In genomic region chr16:3023415-3023668, GRCh38 we compare ENCODE assay signal across 8 cellular contexts.
A peak's percentile ranks its signal among the peaks of the same experiment; 100 is the strongest.
DNase-seq lines count a peak whose midpoint lies in the region; ATAC-seq, FAIRE-seq and TF ChIP-seq lines count a peak whose summit lies in the region.

No MANE protein-coding gene starts in this region.

- no peak for TF ChIP-seq CTCF in RWPE2 (IDR thresholded peaks at IDR 0.05; ENCODE audit: poor library complexity, severe bottlenecking)

- H3K4me1 ChIP-seq in RWPE2 (ENCODE audit: insufficient read depth, poor library complexity, severe bottlenecking) = peaks cover 10% of the 10 kb centered on the region
- peaks cover 37 to 38% of the 10 kb centered on the region in 2 donors for H3K4me1 ChIP-seq in mucosa of rectum (ENCODE audit: control insufficient read depth in 2 of 2, insufficient read depth in 2 of 2, low read length in 2 of 2)

- H3K9ac ChIP-seq in mucosa of rectum (ENCODE audit: low read depth in 1 of 2, low read length in 2 of 2) = peak overlapping the region; percentile 79 to 90

- no peaks in the 10 kb centered on the region for H3K27me3 ChIP-seq in RWPE2 (ENCODE audit: insufficient read depth, poor library complexity, severe bottlenecking)
- H3K27me3 ChIP-seq in mucosa of rectum (ENCODE audit: control insufficient read depth in 2 of 2, insufficient read depth in 2 of 2, low read length in 2 of 2) = peaks cover 0 to 3% of the 10 kb centered on the region in 2 donors

- POLR2A ChIA-PET in HEK293T (lab: Yijun Ruan, JAX) = interaction anchor here (1.1 to 7.2 kb wide), 7 partner anchors 8 to 109 kb away, joined by 3 to 60 read pairs (median 5); partner anchors contain the start of genes CLDN9, KREMEN2 and MMP25

- peak overlapping the region; percentile 100 for H3K27ac ChIP-seq in RWPE2 (ENCODE audit: poor library complexity, severe bottlenecking)
- H3K27ac ChIP-seq in mucosa of rectum (ENCODE audit: low read depth in 2 of 2, low read length in 2 of 2) = peak overlapping the region; percentile 90 to 92

- peak overlapping the region; percentile 89 for H3K4me3 ChIP-seq in RWPE2 (ENCODE audit: severe bottlenecking)
- peak overlapping the region; percentile 84 to 94 for H3K4me3 ChIP-seq in mucosa of rectum (ENCODE audit: low read length in 2 of 2)

- no peak for FAIRE-seq in urothelium cell line (lab: Jason Lieb, UNC)

- ATAC-seq in RWPE2 (ENCODE audit: low read depth) = no peak

- CTCF ChIA-PET in HEK293T (lab: Yijun Ruan, JAX) = interaction anchor here (1.4 to 4.5 kb wide), 2 partner anchors 8 to 19 kb away, joined by 3 to 38 read pairs; no protein-coding TSS in a partner anchor

- H3K9me3 ChIP-seq in RWPE2 (ENCODE audit: severe bottlenecking) (no peaks in the 10 kb centered on the region), mucosa of rectum (ENCODE audit: control insufficient read depth in 2 of 2, low read length in 2 of 2) (no peaks in the 10 kb centered on the region)

- peaks cover 44% of the 10 kb centered on the region for H3K36me3 ChIP-seq in RWPE2 (ENCODE audit: low read depth)
- H3K36me3 ChIP-seq in mucosa of rectum (ENCODE audit: control insufficient read depth in 2 of 2, insufficient read depth in 2 of 2, low read length in 2 of 2) = peaks cover 11 to 16% of the 10 kb centered on the region in 2 donors

- DNase-seq in stimulated activated CD4-positive, alpha-beta T cell treated with anti-CD3 and anti-CD28 coated beads, Interleukin-1b, Interleukin-23, amount 100 ng/mL, for 48 hours = peak; percentile 37
- no peak for DNase-seq in stimulated activated CD4-positive, alpha-beta T cell treated with anti-CD3 and anti-CD28 coated beads, Interleukin-2, amount 100 ng/mL, for 48 hours
- peak; percentile 90 for DNase-seq in RWPE2 (ENCODE audit: low spot score)
- peak; percentile 61 for DNase-seq in dedifferentiated amniotic fluid mesenchymal stem cell (ENCODE audit: extremely low spot score)
- peak; percentile 61 for DNase-seq in urothelium cell line (ENCODE audit: low spot score)
- DNase-seq in HEK293T (ENCODE audit: extremely low spot score) = no peak
- no peak for DNase-seq in NK-92 treated with Interleukin-12 subunit alpha and Interleukin-12 subunit beta, amount 100 ng/mL, for 24 hours (lab: John Stamatoyannopoulos, UW)

TF ChIP-seq in HEK293T, 16 proteins besides CTCF, POLR2A, EP300 and RAD21:
- TF ChIP-seq ZNF384 (IDR thresholded peaks at IDR 0.05) = no peak
- no peak for TF ChIP-seq LEF1 (IDR thresholded peaks at IDR 0.05; ENCODE audit: borderline replicate concordance)
- no peak for TF ChIP-seq SUZ12 (IDR thresholded peaks at IDR 0.05)
- no peak for TF ChIP-seq NFRKB (IDR thresholded peaks at IDR 0.05)
- no peak for TF ChIP-seq FOXM1 (IDR thresholded peaks at IDR 0.05; ENCODE audit: borderline replicate concordance)
- no peak for TF ChIP-seq PKNOX1 (IDR thresholded peaks at IDR 0.05)
- no peak for TF ChIP-seq TARDBP (IDR thresholded peaks at IDR 0.05)
- TF ChIP-seq L3MBTL2 (conservative IDR thresholded peaks at IDR 0.05) = no peak

Comparison
In these comparisons a context has a peak if more than half of its experiments do, and no peak if none do; other contexts are left out.
1. DNase-seq: peak in stimulated activated CD4-positive, alpha-beta T cell treated with anti-CD3 and anti-CD28 coated beads, Interleukin-1b, Interleukin-23, amount 100 ng/mL, for 48 hours (single experiment), RWPE2 (single experiment), dedifferentiated amniotic fluid mesenchymal stem cell (single experiment) and urothelium cell line (single experiment); none in stimulated activated CD4-positive, alpha-beta T cell treated with anti-CD3 and anti-CD28 coated beads, Interleukin-2, amount 100 ng/mL, for 48 hours (0 of 2), HEK293T (single experiment) and NK-92 treated with Interleukin-12 subunit alpha and Interleukin-12 subunit beta, amount 100 ng/mL, for 24 hours (single experiment).